2 cellular contexts compared by ENCODE assay signal in the genomic region with DNA sequence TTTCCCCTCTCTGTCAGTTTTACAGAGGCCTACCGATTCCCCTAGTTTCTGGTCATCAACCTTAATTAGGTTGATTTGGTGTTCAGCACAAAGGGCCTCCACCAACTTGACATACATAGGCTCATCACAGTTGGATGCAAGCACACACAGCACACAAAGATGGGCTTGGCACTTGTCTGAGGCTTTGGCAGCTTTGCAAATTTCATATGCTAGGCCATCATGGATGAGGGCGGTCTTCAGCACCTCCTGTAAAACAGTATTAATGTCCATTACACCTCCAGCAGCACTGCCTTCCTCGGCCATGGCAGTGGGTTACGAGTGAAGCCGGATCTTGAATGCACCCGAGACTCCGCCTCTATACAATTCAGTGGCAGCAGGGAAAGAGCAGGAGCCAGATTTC.
A peak's percentile ranks its signal among the peaks of the same experiment; 100 is the strongest.
TF ChIP-seq lines count a peak whose summit lies in the region.

No MANE protein-coding gene starts in this region.

TF ChIP-seq in HepG2, 621 proteins besides CTCF, POLR2A, EP300 and RAD21:
- TF ChIP-seq ARNT (IDR thresholded peaks at IDR 0.05) (no peak), POLR2AphosphoS5 (IDR thresholded peaks at IDR 0.05; ENCODE audit: low read depth, low read length) (0 out of 2 replicates have a peak, but pooled peaks have one; percentile 11)

TF ChIP-seq in IMR-90, 13 proteins besides CTCF, POLR2A, EP300 and RAD21:
- TF ChIP-seq NFE2L2 (IDR thresholded peaks at IDR 0.05; ENCODE audit: low read depth, low read length) (no peak), SMC3 (IDR thresholded peaks at IDR 0.05; ENCODE audit: low read depth, low read length) (no peak), CHD1 (IDR thresholded peaks at IDR 0.05; ENCODE audit: low read depth, low read length) (no peak)
- TF ChIP-seq, protein P1, sequence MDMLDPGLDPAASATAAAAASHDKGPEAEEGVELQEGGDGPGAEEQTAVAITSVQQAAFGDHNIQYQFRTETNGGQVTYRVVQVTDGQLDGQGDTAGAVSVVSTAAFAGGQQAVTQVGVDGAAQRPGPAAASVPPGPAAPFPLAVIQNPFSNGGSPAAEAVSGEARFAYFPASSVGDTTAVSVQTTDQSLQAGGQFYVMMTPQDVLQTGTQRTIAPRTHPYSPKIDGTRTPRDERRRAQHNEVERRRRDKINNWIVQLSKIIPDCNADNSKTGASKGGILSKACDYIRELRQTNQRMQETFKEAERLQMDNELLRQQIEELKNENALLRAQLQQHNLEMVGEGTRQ (IDR thresholded peaks at IDR 0.05; ENCODE audit: low read depth, low read length), result no peak
